12 cellular contexts compared by ENCODE assay signal in the genomic region with DNA sequence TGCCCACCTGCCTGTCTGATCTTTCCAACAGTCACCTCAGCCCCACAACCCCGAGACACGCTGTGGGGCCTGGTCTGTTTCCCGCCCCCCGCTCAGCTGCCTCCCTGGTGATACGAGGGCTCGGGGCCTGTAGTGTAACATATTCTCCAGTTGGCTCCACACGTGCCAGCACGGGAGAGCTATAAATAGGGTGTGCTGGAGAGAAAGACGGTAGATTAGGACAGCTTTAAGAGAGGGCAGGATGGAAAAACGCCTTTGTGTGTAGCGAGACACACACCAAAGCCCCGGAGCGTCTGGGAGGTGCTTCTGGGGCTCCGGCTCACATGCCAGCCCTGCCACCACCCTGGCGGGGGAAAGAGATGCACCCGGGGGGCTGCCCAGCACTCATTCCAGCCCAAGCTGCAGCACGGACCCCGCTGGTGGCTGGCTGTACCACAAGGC. TPM values are rescaled to one million over a fixed set of nuclear protein-coding genes. Genes with fewer than 3 reads are reported as not detected.
DNase-seq lines count a peak whose midpoint lies in the region; ATAC-seq and TF ChIP-seq lines count a peak whose summit lies in the region.
"Had no signal": no experiment of that assay in that cellular context is flagged by ENCODE, and none has a peak within 500 bp of the region (broad histone marks: within the 10 kb centered on the region; RNA-seq: fewer than 3 reads in every experiment).

No MANE protein-coding gene starts in this region.

- POLR2A ChIA-PET in IMR-90 (lab: Charles Lee; ENCODE audit: unreplicated experiment), result interaction anchor here (0.8 kb wide), 1 partner anchor 10 kb away, joined by 14 read pairs; no protein-coding TSS in a partner anchor
- POLR2A ChIA-PET in naive thymus-derived CD8-positive, alpha-beta T cell (lab: Charles Lee), result no interaction called here

- intact Hi-C loops in IMR-90 (cut with micrococcal nuclease), result loop anchor here (2.0 kb wide), 1 partner anchor 14 kb away; no protein-coding TSS in a partner anchor
- intact Hi-C loops in breast epithelium (cut with DNase I; ENCODE audit: low total_unique reads), result no loop called here
- intact Hi-C loops in stomach (cut with DNase I; ENCODE audit: low total_unique reads), result no loop called here

- peak overlapping the region; percentile 98 for H2BK20ac ChIP-seq in IMR-90 (ENCODE audit: low read depth, low read length)

- peaks cover 0 to 3% (median 1%) of the 10 kb centered on the region in 3 donors for H3K36me3 Mint-ChIP-seq in naive thymus-derived CD8-positive, alpha-beta T cell

- peak overlapping the region in 1 of 10 donors; percentile 3 for H3K4me3 Mint-ChIP-seq in naive thymus-derived CD8-positive, alpha-beta T cell
- H3K4me3 Mint-ChIP-seq: IgD-negative memory B cell had no signal

- no peaks in the 10 kb centered on the region for H3K9me3 ChIP-seq in IMR-90 (ENCODE audit: control insufficient read depth, insufficient read depth, low read length)
- no peaks in the 10 kb centered on the region for H3K9me3 ChIP-seq in breast epithelium
- no peaks in the 10 kb centered on the region for H3K9me3 ChIP-seq in stomach

- H3K4me1 Mint-ChIP-seq in naive thymus-derived CD8-positive, alpha-beta T cell, result peaks cover 20 to 46% (median 36%) of the 10 kb centered on the region in 4 donors

- no peaks in the 10 kb centered on the region for H3K27me3 ChIP-seq in IMR-90 (ENCODE audit: control insufficient read depth, insufficient read depth, low read length)
- H3K27me3 ChIP-seq in breast epithelium, result no peaks in the 10 kb centered on the region
- no peaks in the 10 kb centered on the region for H3K27me3 ChIP-seq in layer of hippocampus (ENCODE audit: control insufficient read depth, insufficient read depth, low read length)
- no peaks in the 10 kb centered on the region for H3K27me3 ChIP-seq in stomach

- H3K4me1 ChIP-seq in IMR-90 (ENCODE audit: control insufficient read depth, insufficient read depth, low read length) (peaks cover 57% of the 10 kb centered on the region), breast epithelium (peaks cover 38 to 59% of the 10 kb centered on the region in 2 donors), stomach (peaks cover 81 to 100% (median 95%) of the 10 kb centered on the region in 4 donors)

- TF ChIP-seq RAD21 in IMR-90 (IDR thresholded peaks at IDR 0.05; ENCODE audit: low read length), result no peak

- peak overlapping the region; percentile 48 for H4K5ac ChIP-seq in IMR-90 (ENCODE audit: low read depth, low read length)

- dilution Hi-C loops in IMR-90 (cut with HindIII; ENCODE audit: low sequenced_read_pairs, unreplicated experiment), result no loop called here

- no peaks in the 10 kb centered on the region for H3K9me3 Mint-ChIP-seq in naive thymus-derived CD8-positive, alpha-beta T cell
- H3K9me3 Mint-ChIP-seq: IgD-negative memory B cell had no signal

- H3K27ac ChIP-seq in IMR-90 (ENCODE audit: insufficient read depth, low read length), result peak overlapping the region; percentile 87
- peak overlapping the region; percentile 93 to 96 for H3K27ac ChIP-seq in breast epithelium
- peak overlapping the region; percentile 96 for H3K27ac ChIP-seq in layer of hippocampus (ENCODE audit: low read depth, low read length)
- H3K27ac ChIP-seq in stomach, result peak overlapping the region in 4 of 5 donors; percentile 83 to 95 (median 88)

- peak overlapping the region; percentile 98 for H3K4ac ChIP-seq in IMR-90 (ENCODE audit: low read depth, low read length)

- peaks cover 58% of the 10 kb centered on the region for H3K9me1 ChIP-seq in IMR-90 (ENCODE audit: insufficient read depth, low read length)

- peak overlapping the region; percentile 73 for H3K18ac ChIP-seq in IMR-90 (ENCODE audit: low read depth, low read length)

- no peak for TF ChIP-seq POLR2A in IMR-90 (IDR thresholded peaks at IDR 0.05; ENCODE audit: low read depth, low read length)
- no peak for TF ChIP-seq POLR2A in breast epithelium (IDR thresholded peaks at IDR 0.05)
- TF ChIP-seq POLR2A in stomach (IDR thresholded peaks at IDR 0.05), result no peak

- H2AK9ac ChIP-seq in IMR-90 (replicated peaks; ENCODE audit: low read depth, low read length, poor library complexity), result peak overlapping the region; percentile 100

- peak overlapping the region; percentile 96 for H2BK5ac ChIP-seq in IMR-90 (ENCODE audit: low read depth, low read length, poor library complexity, severe bottlenecking)

- in situ Hi-C loops in IMR-90 (cut with MboI; ENCODE audit: low sequenced_read_pairs), result loop anchor here (25.0 kb wide), 1 partner anchor 669 kb away; a partner anchor contains a TSS

- peak overlapping the region; percentile 82 for H2AFZ ChIP-seq in IMR-90 (replicated peaks; ENCODE audit: low read length, poor library complexity)

- no peak overlapping the region for H3K4me2 ChIP-seq in IMR-90 (ENCODE audit: low read depth, low read length)

- H3K79me1 ChIP-seq in IMR-90 (ENCODE audit: low read depth in 1 of 2, low read length in 2 of 2), result peaks cover 3 to 56% of the 10 kb centered on the region in 2 experiments; a peak in 3 of 4 replicates

- H3K9ac ChIP-seq in IMR-90 (ENCODE audit: low read depth, low read length), result peak overlapping the region; percentile 26; the same call in 1 of the 2 replicates

- H4K20me1 ChIP-seq in IMR-90 (ENCODE audit: insufficient read depth, low read length), result no peaks in the 10 kb centered on the region

- no TSS peak for BruUV-seq in IMR-90 (replicated peaks; lab: Mats Ljungman, UMichigan)

- TF ChIP-seq CTCF in IMR-90 (conservative IDR thresholded peaks at IDR 0.05; ENCODE audit: low read depth, low read length) (no peak), breast epithelium (IDR thresholded peaks at IDR 0.05) (no peak), stomach (IDR thresholded peaks at IDR 0.05) (no peak)

- H3K4me3 ChIP-seq in IMR-90 (ENCODE audit: insufficient read depth, low read depth, low read length) (no peak overlapping the region), breast epithelium (no peak overlapping the region), stomach (no peak overlapping the region)

- no peak for DNase-seq in IMR-90
- DNase-seq in breast epithelium (ENCODE audit: low spot score in 2 of 2), result no peak
- DNase-seq in stomach, result no peak
- DNase-seq in naive thymus-derived CD8-positive, alpha-beta T cell, result no peak
- no peak for DNase-seq in midbrain (lab: John Stamatoyannopoulos, UW)
- no peak for DNase-seq in NCI-H146 treated with DMSO at 0.1 percent for 48 hours (lab: John Stamatoyannopoulos, UW; ENCODE audit: unreplicated experiment)
- DNase-seq: DND-41; NCI-H69; stimulated activated CD4-positive, alpha-beta T cell treated with anti-CD3 and anti-CD28 coated beads, Interleukin-4, amount 100 ng/mL, for 1 hour had no signal

- H3K36me3 ChIP-seq in IMR-90 (ENCODE audit: control insufficient read depth, insufficient read depth, low read length) (no peaks in the 10 kb centered on the region), breast epithelium (no peaks in the 10 kb centered on the region), stomach (peaks cover 0 to 11% (median 3%) of the 10 kb centered on the region in 4 donors)

- CTCF ChIA-PET in IMR-90 (lab: Yijun Ruan, JAX), result no interaction called here

- WGBS in IMR-90 (ENCODE audit: extremely low coverage in 2 of 2, insufficient read length in 1 of 2), 2 experiments, result 61% methylated on average over 8 of the region's 18 CpGs; no CpG with 5 or more reads in 1 of the 2 experiments
- WGBS in stomach, 5 donors, result 76 to 87% (median 79%) methylated on average over 18 of the region's 18 CpGs

- H3K56ac ChIP-seq in IMR-90 (ENCODE audit: extremely low read depth, insufficient read depth, low read length), result peak overlapping the region; percentile 79

- peak overlapping the region; percentile 100 for H2AK5ac ChIP-seq in IMR-90 (ENCODE audit: low read depth, low read length)

- H3K14ac ChIP-seq in IMR-90 (replicated peaks; ENCODE audit: low read depth, low read length), result peak overlapping the region; percentile 90

- H2BK15ac ChIP-seq in IMR-90 (ENCODE audit: low read depth, low read length), result peak overlapping the region; percentile 94

- H3K27ac Mint-ChIP-seq in naive thymus-derived CD8-positive, alpha-beta T cell, result peak overlapping the region in 3 of 10 donors; percentile 54 to 64 (median 60)

- peak overlapping the region; percentile 99 for H2BK120ac ChIP-seq in IMR-90 (ENCODE audit: low read depth, low read length)

- no peaks in the 10 kb centered on the region for H3K27me3 Mint-ChIP-seq in naive thymus-derived CD8-positive, alpha-beta T cell
- H3K27me3 Mint-ChIP-seq: IgD-negative memory B cell had no signal

- peak overlapping the region; percentile 99 for H4K91ac ChIP-seq in IMR-90 (ENCODE audit: insufficient read depth, low read depth, low read length)

- no peak for TF ChIP-seq EP300 in stomach (IDR thresholded peaks at IDR 0.05)

- peak overlapping the region; percentile 69 to 97 for H4K8ac ChIP-seq in IMR-90 (ENCODE audit: low read depth in 2 of 2, low read length in 2 of 2)

- H3K23ac ChIP-seq in IMR-90 (ENCODE audit: low read depth, low read length), result peak overlapping the region; percentile 91

- ATAC-seq in IMR-90 (ENCODE audit: low read depth) (no peak), HG02970 (IDR thresholded peaks at IDR 0.05; ENCODE audit: low FRiP score, unreplicated experiment) (no peak)
- ATAC-seq in naive thymus-derived CD8-positive, alpha-beta T cell, result no peak

TF ChIP-seq in IMR-90, 13 proteins besides CTCF, POLR2A, EP300 and RAD21:
- peak; percentile 77 for TF ChIP-seq BHLHE40 (IDR thresholded peaks at IDR 0.05; ENCODE audit: low read depth, low read length)
- TF ChIP-seq MXI1 (IDR thresholded peaks at IDR 0.05; ENCODE audit: borderline replicate concordance, low read depth, low read length), result no peak
- no peak for TF ChIP-seq RFX5 (IDR thresholded peaks at IDR 0.05; ENCODE audit: low read depth, low read length)

RNA-seq across cellular contexts. Expression of a gene that starts 7.4 kb away (rescaled TPM):
- total RNA-seq in IMR-90 (2012; rRNA removed), result 8.9 and 9.1 TPM in 2 replicates
- polyA plus RNA-seq in IMR-90 (2012; rRNA removed), result 86.2 and 108 TPM in 2 replicates
- polyA plus RNA-seq in IMR-90 (2012; cell fraction: cytosol; rRNA removed), result 69.9 and 88.4 TPM in 2 replicates
- 148 and 251 TPM in 2 replicates for polyA plus RNA-seq in IMR-90 (2012; cell fraction: nucleus; rRNA removed; ENCODE audit: low replicate concordance)
- total RNA-seq in breast epithelium, result 10 to 100 TPM in 2 of 3 donors, 1 to 10 TPM in 1; 9.4 to 28.8 (median 22.8) TPM
- total RNA-seq in stomach, result 10 to 100 TPM in 4 of 5 donors, 1 to 10 TPM in 1; 5.8 to 50.7 (median 17.4) TPM
- 10 to 100 TPM; 19.7 to 42.2 (median 33.0) TPM for polyA plus RNA-seq in stomach
- total RNA-seq in naive thymus-derived CD8-positive, alpha-beta T cell, result 10 to 100 TPM; 23.3 to 26.8 TPM
- under 1 TPM in 1 of 3 donors, not detected in 2; 0.28 TPM for polyA plus RNA-seq in naive thymus-derived CD8-positive, alpha-beta T cell

RNA-seq across cellular contexts. Expression of a gene that starts 46.9 kb away (rescaled TPM):
- total RNA-seq in IMR-90 (2012; rRNA removed), result 1.1 and 1.3 TPM in 2 replicates
- 2.0 and 2.5 TPM in 2 replicates for polyA plus RNA-seq in IMR-90 (2012; rRNA removed)
- 2.1 and 4.5 TPM in 2 replicates for polyA plus RNA-seq in IMR-90 (2012; cell fraction: cytosol; rRNA removed)
- 2.3 and 2.9 TPM in 2 replicates for polyA plus RNA-seq in IMR-90 (2012; cell fraction: nucleus; rRNA removed; ENCODE audit: low replicate concordance)
- 10 to 100 TPM in 1 of 3 donors, 1 to 10 TPM in 1, under 1 TPM in 1; 0.64 to 37.9 (median 7.5) TPM for total RNA-seq in breast epithelium
- 1 to 10 TPM in 1 of 5 donors, under 1 TPM in 2, not detected in 2; 0.45 to 2.0 (median 0.87) TPM for total RNA-seq in stomach
- polyA plus RNA-seq in stomach, result 1 to 10 TPM; 1.5 to 5.9 (median 2.1) TPM
- total RNA-seq in naive thymus-derived CD8-positive, alpha-beta T cell, result under 1 TPM in 1 of 2 experiments, not detected in 1; 0.36 TPM
- polyA plus RNA-seq in naive thymus-derived CD8-positive, alpha-beta T cell, result not detected
- polyA plus RNA-seq: IgD-negative memory B cell had no signal
